In the genomic region with DNA sequence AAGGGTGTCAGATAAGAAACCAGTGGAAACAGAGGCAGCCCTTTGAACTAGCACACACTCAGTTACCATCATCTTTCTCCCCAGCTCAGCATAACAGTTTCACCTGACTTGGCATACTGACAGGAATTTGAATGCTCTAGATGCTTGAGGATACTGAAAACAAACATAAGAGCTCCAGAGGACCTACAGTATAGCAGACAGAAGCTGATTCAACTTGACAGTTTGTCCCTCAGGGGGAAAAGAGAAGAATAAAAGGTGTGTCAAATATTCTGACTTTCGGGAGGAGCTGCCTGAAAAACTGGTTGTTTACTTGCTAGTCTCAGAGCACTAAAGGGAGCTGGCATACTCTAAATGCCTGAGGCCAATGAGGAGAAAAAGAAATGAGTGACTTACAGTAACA, we compare ENCODE assay signal across 27 cellular contexts. TPM values are rescaled to one million over a fixed set of nuclear protein-coding genes. Genes with fewer than 3 reads are reported as not detected.
DNase-seq lines count a peak whose midpoint lies in the region; TF ChIP-seq lines count a peak whose summit lies in the region.
"Had no signal": no experiment of that assay in that cellular context is flagged by ENCODE, and none has a peak within 500 bp of the region (broad histone marks: within the 10 kb centered on the region; RNA-seq: fewer than 3 reads in every experiment).

No MANE protein-coding gene starts in this region.

- no peaks in the 10 kb centered on the region for H3K9me3 Mint-ChIP-seq in endothelial cell (ENCODE audit: unreplicated experiment)

- no peaks in the 10 kb centered on the region for H3K4me1 Mint-ChIP-seq in endothelial cell (ENCODE audit: unreplicated experiment)
- H3K4me1 Mint-ChIP-seq: activated B cell treated with CpG ODN at 0.5 μM for 24 hours; CD4-positive, CD25-positive, alpha-beta regulatory T cell; stimulated activated naive CD8-positive, alpha-beta T cell treated with anti-CD3 and anti-CD28 coated beads, Interleukin-15, amount 100 ng/mL, for 72 hours had no signal

- H3K36me3 Mint-ChIP-seq in endothelial cell (ENCODE audit: low read depth, unreplicated experiment) = no peaks in the 10 kb centered on the region
- H3K36me3 Mint-ChIP-seq: CD4-positive, CD25-positive, alpha-beta regulatory T cell had no signal

- DNase-seq in DMS 273 treated with DMSO at 0.1 percent for 48 hours (lab: John Stamatoyannopoulos, UW) (peak; percentile 13), DMS 273 (lab: John Stamatoyannopoulos, UW; ENCODE audit: unreplicated experiment) (no peak), ELF-1 (ENCODE audit: low read depth, low spot score) (peak; percentile 71), NCI-H345 treated with DMSO at 0.1 percent for 48 hours (lab: John Stamatoyannopoulos, UW; ENCODE audit: unreplicated experiment) (peak; percentile 65), islet precursor cell (peak; percentile 63), endothelial cell (ENCODE audit: low spot score) (no peak), hippocampal formation (lab: John Stamatoyannopoulos, UW) (no peak), GM10266 (ENCODE audit: extremely low spot score) (no peak)
- DNase-seq: activated B cell treated with CpG ODN at 0.5 μM for 24 hours; activated CD4-positive, alpha-beta T cell treated with anti-CD3 and anti-CD28 coated beads, Interleukin-2, amount 50 U/mL, for 4 hours; activated CD8-positive, alpha-beta memory T cell treated with anti-CD3 and anti-CD28 coated beads, Interleukin-2, amount 50 U/mL, for 4 hours; activated naive CD4-positive, alpha-beta T cell treated with anti-CD3 and anti-CD28 coated beads, Interleukin-2, amount 50 U/mL, for 16 hours; amygdala; CD4-positive, CD25-positive, alpha-beta regulatory T cell; DMS79 treated with DMSO at 0.1 percent for 48 hours; effector memory CD8-positive, alpha-beta T cell; H7; kidney; NCI-H146; NCI-H774; stimulated activated naive CD8-positive, alpha-beta T cell treated with anti-CD3 and anti-CD28 coated beads, Interleukin-15, amount 100 ng/mL, for 72 hours; T-helper 9 cell; tibial artery had no signal

- no peak overlapping the region for H3K27ac Mint-ChIP-seq in endothelial cell (ENCODE audit: unreplicated experiment)
- H3K27ac Mint-ChIP-seq: activated B cell treated with CpG ODN at 0.5 μM for 24 hours; CD4-positive, CD25-positive, alpha-beta regulatory T cell; effector memory CD8-positive, alpha-beta T cell; progenitor cell of endocrine pancreas; stimulated activated naive CD8-positive, alpha-beta T cell treated with anti-CD3 and anti-CD28 coated beads, Interleukin-15, amount 100 ng/mL, for 72 hours had no signal

- no peak overlapping the region for H3K4me3 Mint-ChIP-seq in endothelial cell (ENCODE audit: unreplicated experiment)
- H3K4me3 Mint-ChIP-seq: activated B cell treated with CpG ODN at 0.5 μM for 24 hours; CD4-positive, CD25-positive, alpha-beta regulatory T cell; effector memory CD8-positive, alpha-beta T cell; stimulated activated naive CD8-positive, alpha-beta T cell treated with anti-CD3 and anti-CD28 coated beads, Interleukin-15, amount 100 ng/mL, for 72 hours had no signal

- TF ChIP-seq CTCF in endothelial cell (IDR thresholded peaks at IDR 0.05; ENCODE audit: unreplicated experiment) (no peak), GM10266 (IDR thresholded peaks at IDR 0.05; ENCODE audit: control insufficient read depth, insufficient read depth, low read depth, missing control alignments) (no peak)

- peaks cover 1% of the 10 kb centered on the region for H3K27me3 Mint-ChIP-seq in endothelial cell (ENCODE audit: unreplicated experiment)
- H3K27me3 Mint-ChIP-seq: activated B cell treated with CpG ODN at 0.5 μM for 24 hours; CD4-positive, CD25-positive, alpha-beta regulatory T cell; effector memory CD8-positive, alpha-beta T cell; progenitor cell of endocrine pancreas; stimulated activated naive CD8-positive, alpha-beta T cell treated with anti-CD3 and anti-CD28 coated beads, Interleukin-15, amount 100 ng/mL, for 72 hours had no signal

RNA-seq across cellular contexts. Expression of gene EYS, which starts 35.1 kb away (rescaled TPM):
- total RNA-seq in endothelial cell (ENCODE audit: unreplicated experiment) = not detected
- total RNA-seq: activated B cell treated with CpG ODN at 0.5 μM for 24 hours; CD4-positive, CD25-positive, alpha-beta regulatory T cell; kidney; lung microvascular endothelial cell; OCI-LY7; Right ventricle myocardium inferior had no signal

Comparison
In these comparisons a context has a peak if more than half of its experiments do, and no peak if none do; other contexts are left out.
1. DNase-seq: peak in DMS 273 treated with DMSO at 0.1 percent for 48 hours (single experiment), ELF-1 (single experiment), NCI-H345 treated with DMSO at 0.1 percent for 48 hours (single experiment) and islet precursor cell (single experiment); none in DMS 273 (single experiment), endothelial cell (single experiment), hippocampal formation (0 of 2) and GM10266 (single experiment).